ENCODE assay signal across 35 cellular contexts in the genomic region with DNA sequence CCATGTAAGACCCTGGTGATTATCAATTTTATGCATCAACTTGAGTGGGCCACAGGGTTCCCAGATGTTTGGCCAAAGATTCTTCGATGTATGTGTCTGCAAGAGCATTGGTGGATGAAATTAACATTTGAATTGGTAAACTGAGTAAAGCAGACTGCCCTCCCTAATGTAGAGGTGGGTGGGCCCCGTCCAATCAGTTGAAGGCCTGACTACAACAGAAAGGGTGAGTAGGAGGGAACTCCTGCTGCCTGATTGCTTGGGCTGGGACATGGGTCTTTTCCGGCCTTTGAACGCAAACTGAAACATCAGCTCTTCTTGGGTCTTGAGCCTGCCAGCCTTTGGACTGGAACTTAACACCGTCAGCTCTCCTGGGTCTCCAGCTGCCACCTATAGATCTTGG.
"Had no signal": no experiment of that assay in that cellular context is flagged by ENCODE, and none has a peak within 500 bp of the region (broad histone marks: within the 10 kb centered on the region; RNA-seq: fewer than 3 reads in every experiment).

No MANE protein-coding gene starts in this region.

- H3K36me3 ChIP-seq: MG63 had no signal

- H3K27ac ChIP-seq: KMS-11 had no signal

- DNase-seq: Karpas-422, Kasumi-1, MG63, MM.1S, MV-4-11, NCI-H1048, NCI-H1092, NCI-H1092 treated with DMSO at 0.1 percent for 48 hours, NCI-H1105, NCI-H1105 treated with DMSO at 0.1 percent for 48 hours, NCI-H1417, NCI-H1417 treated with DMSO at 0.1 percent for 48 hours, NCI-H1436, NCI-H1436 treated with DMSO at 0.1 percent for 48 hours, NCI-H146, NCI-H1694, NCI-H1694 treated with DMSO at 0.1 percent for 48 hours, NCI-H187, NCI-H187 treated with DMSO at 0.1 percent for 48 hours, NCI-H1930, NCI-H2029, NCI-H2029 treated with DMSO at 0.1 percent for 48 hours, NCI-H2081, NCI-H2081 treated with DMSO at 0.1 percent for 48 hours, NCI-H2107, NCI-H2171, NCI-H2171 treated with DMSO at 0.1 percent for 48 hours, NCI-H2227 treated with DMSO at 0.1 percent for 48 hours, NCI-H226, NCI-H345, NCI-H446, NCI-H446 treated with DMSO at 0.1 percent for 48 hours, NCI-H510A, NCI-H510A treated with DMSO at 0.1 percent for 48 hours had no signal

- H3K4me3 ChIP-seq: MG63 had no signal

- H3K9me3 ChIP-seq: MG63 had no signal

- H3K9ac ChIP-seq: KMS-11 had no signal

- H3K4me2 ChIP-seq: KMS-11 had no signal

- H3K27me3 ChIP-seq: MG63 had no signal
